ENCODE assay signal across 1 cellular context in the genomic region with DNA sequence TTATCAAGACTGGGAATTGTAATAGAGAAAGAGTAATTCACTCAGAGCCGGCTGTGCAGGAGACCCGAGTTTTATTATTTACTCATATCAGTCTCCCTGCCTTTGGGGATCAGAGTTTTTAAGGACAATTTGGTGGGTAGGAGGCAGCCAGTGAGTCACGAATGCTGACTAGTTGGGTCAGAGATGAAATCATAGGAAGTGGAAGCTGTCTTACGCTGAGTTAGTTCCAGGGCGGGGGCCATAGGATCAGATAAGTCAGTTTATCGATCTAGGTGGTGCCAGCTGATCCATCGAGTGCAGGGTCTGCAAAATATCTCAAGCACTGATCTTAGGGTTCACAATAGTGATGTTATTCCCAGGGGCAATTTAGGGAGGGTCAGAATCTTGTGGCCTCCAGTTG.
A peak's percentile ranks its signal among the peaks of the same experiment; 100 is the strongest.
TF ChIP-seq lines count a peak whose summit lies in the region.

No MANE protein-coding gene starts in this region.

TF ChIP-seq in K562, 482 proteins besides CTCF, POLR2A, EP300 and RAD21:
- TF ChIP-seq FOSL1 (tag; conservative IDR thresholded peaks at IDR 0.05) (peak; percentile 78), JUN (IDR thresholded peaks at IDR 0.05; ENCODE audit: borderline replicate concordance, low read depth, low read length) (0 out of 2 replicates have a peak, but pooled peaks have one; percentile 41), JUN (CRISPR knock-in tag; IDR thresholded peaks at IDR 0.05; ENCODE audit: borderline replicate concordance) (no peak), SMARCA4 (IDR thresholded peaks at IDR 0.05) (peak; percentile 35; the same call in 1 of the 2 replicates), NR2C2 (CRISPR knock-in tag; IDR thresholded peaks at IDR 0.05) (no peak), NR2C2 (tag; IDR thresholded peaks at IDR 0.05) (peak; percentile 27; the same call in 1 of the 2 replicates), ARID1B (IDR thresholded peaks at IDR 0.05) (peak; percentile 45), TCF7 (IDR thresholded peaks at IDR 0.05; ENCODE audit: borderline replicate concordance) (no peak), MXI1 (IDR thresholded peaks at IDR 0.05; ENCODE audit: low read depth, low read length) (no peak), CREM (IDR thresholded peaks at IDR 0.05; ENCODE audit: low read depth) (0 out of 2 replicates have a peak, but pooled peaks have one; percentile 25), EGR1 (conservative IDR thresholded peaks at IDR 0.05) (0 out of 2 replicates have a peak, but pooled peaks have one; percentile 21), PTRF (tag; IDR thresholded peaks at IDR 0.05) (no peak), ETV1 (tag; conservative IDR thresholded peaks at IDR 0.05; ENCODE audit: low read depth) (no peak), HMBOX1 (IDR thresholded peaks at IDR 0.05) (peak; percentile 92), DPF2 (IDR thresholded peaks at IDR 0.05) (peak; percentile 42; the same call in 1 of the 2 replicates), JUND (IDR thresholded peaks at IDR 0.05; ENCODE audit: borderline replicate concordance, low read depth, low read length) (peak; percentile 50; the same call in 1 of the 2 replicates), JUND (tag; IDR thresholded peaks at IDR 0.05; ENCODE audit: borderline replicate concordance, low read depth, low read length) (peak; percentile 26; the same call in 1 of the 3 replicates), SMARCE1 (IDR thresholded peaks at IDR 0.05) (0 out of 2 replicates have a peak, but pooled peaks have one; percentile 24)
- TF ChIP-seq, protein P1, sequence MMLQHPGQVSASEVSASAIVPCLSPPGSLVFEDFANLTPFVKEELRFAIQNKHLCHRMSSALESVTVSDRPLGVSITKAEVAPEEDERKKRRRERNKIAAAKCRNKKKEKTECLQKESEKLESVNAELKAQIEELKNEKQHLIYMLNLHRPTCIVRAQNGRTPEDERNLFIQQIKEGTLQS (IDR thresholded peaks at IDR 0.05), result peak; percentile 69
- TF ChIP-seq, protein P1 (CRISPR knock-in tag; conservative IDR thresholded peaks at IDR 0.05), result no peak
- TF ChIP-seq, protein P2, sequence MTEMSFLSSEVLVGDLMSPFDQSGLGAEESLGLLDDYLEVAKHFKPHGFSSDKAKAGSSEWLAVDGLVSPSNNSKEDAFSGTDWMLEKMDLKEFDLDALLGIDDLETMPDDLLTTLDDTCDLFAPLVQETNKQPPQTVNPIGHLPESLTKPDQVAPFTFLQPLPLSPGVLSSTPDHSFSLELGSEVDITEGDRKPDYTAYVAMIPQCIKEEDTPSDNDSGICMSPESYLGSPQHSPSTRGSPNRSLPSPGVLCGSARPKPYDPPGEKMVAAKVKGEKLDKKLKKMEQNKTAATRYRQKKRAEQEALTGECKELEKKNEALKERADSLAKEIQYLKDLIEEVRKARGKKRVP (CRISPR knock-in tag; IDR thresholded peaks at IDR 0.05), result no peak
